Comparison of ENCODE assay signal across 12 cellular contexts in the genomic region with DNA sequence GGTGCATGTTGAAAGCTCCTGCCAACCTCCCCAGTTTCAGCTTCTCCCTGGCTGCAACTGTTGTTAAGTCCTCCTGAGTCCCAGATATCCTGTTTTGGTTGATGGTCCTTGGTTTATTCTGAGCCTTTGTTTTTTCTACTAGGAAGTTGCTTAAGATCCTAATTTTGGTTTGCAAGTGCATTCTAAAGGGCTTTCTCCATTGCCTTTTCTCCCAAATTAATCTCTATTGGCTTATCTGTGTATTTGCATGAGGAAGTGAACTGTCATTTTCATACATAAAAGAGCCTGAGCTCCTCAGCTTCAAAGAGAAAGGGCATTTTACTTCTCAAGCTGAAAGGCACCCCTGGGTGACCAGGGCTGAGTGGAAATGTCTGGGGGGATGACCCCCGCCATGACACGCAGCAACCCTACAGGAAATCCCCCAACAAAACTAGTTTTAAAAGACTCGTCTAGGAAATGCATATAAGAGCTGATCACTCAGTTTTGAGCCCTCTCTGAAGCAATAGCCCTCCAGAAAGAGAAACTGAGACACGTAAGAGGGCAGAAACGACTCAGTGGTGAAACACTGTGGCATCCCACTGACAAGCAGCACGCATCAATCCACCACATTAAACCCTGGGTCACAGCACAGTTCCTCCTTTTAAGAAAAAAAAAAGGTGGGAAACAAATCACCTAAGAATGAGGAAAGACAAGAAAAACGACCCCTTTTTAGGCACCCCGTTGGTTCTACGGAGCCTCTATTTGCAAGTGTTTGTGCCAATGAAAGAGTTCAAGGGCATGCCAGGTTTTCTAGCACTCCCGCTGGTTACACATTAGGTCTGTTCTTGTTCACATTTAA.
A peak's percentile ranks its signal among the peaks of the same experiment; 100 is the strongest.
DNase-seq lines count a peak whose midpoint lies in the region; ATAC-seq and TF ChIP-seq lines count a peak whose summit lies in the region.
"Had no signal": no experiment of that assay in that cellular context is flagged by ENCODE, and none has a peak within 500 bp of the region (broad histone marks: within the 10 kb centered on the region; RNA-seq: fewer than 3 reads in every experiment).

No MANE protein-coding gene starts in this region.

- TF ChIP-seq CTCF in GM06990 (IDR thresholded peaks at IDR 0.05; ENCODE audit: insufficient read depth, low read length, poor library complexity, severe bottlenecking), result no peak

- no peaks in the 10 kb centered on the region for H3K36me3 ChIP-seq in GM06990 (ENCODE audit: control insufficient read depth, insufficient read depth, low read length)
- H3K36me3 ChIP-seq: suprapubic skin had no signal

- H3K27me3 ChIP-seq in GM06990 (replicated peaks; ENCODE audit: control insufficient read depth, insufficient read depth, low read length), result no peaks in the 10 kb centered on the region
- H3K27me3 ChIP-seq: suprapubic skin had no signal

- no peak overlapping the region for H3K4me3 ChIP-seq in GM06990 (replicated peaks; ENCODE audit: low read depth, low read length)
- H3K4me3 ChIP-seq: suprapubic skin had no signal

- DNase-seq in GM06990 (ENCODE audit: extremely low read depth, insufficient read length), result peak; percentile 21
- DNase-seq in NOMO-1 treated with dmso at 0.1 percent for 144 hours (lab: John Stamatoyannopoulos, UW; ENCODE audit: unreplicated experiment), result peak; percentile 26
- no peak for DNase-seq in activated CD8-positive, alpha-beta memory T cell treated with anti-CD3 and anti-CD28 coated beads, Interleukin-2, amount 50 U/mL, for 4 hours
- no peak for DNase-seq in DMS53 (lab: John Stamatoyannopoulos, UW)
- DNase-seq in HUDEP-2 (lab: John Stamatoyannopoulos, UW; ENCODE audit: unreplicated experiment in 76 of 76), result no peak
- DNase-seq in ecto neural progenitor cell (ENCODE audit: low spot score), result no peak
- DNase-seq: effector memory CD4-positive, alpha-beta T cell; NCI-H146 had no signal

- ATAC-seq in GM21360 (IDR thresholded peaks at IDR 0.05; ENCODE audit: unreplicated experiment) (peak; percentile 61), HG03066 (IDR thresholded peaks at IDR 0.05; ENCODE audit: low read depth, unreplicated experiment) (peak; percentile 92)
- ATAC-seq: natural killer cell treated with Interleukin-12 subunit alpha and Interleukin-12 subunit beta and Interleukin-15 and Interleukin-18, amount 100 ng/mL, for 72 hours had no signal

Comparison
In these comparisons a context has a peak if more than half of its experiments do, and no peak if none do; other contexts are left out.
1. DNase-seq: peak in GM06990 (single experiment) and NOMO-1 treated with dmso at 0.1 percent for 144 hours (single experiment); none in activated CD8-positive, alpha-beta memory T cell treated with anti-CD3 and anti-CD28 coated beads, Interleukin-2, amount 50 U/mL, for 4 hours (single experiment), DMS53 (single experiment), HUDEP-2 (0 of 76) and ecto neural progenitor cell (single experiment).